26 cellular contexts compared by ENCODE assay signal in the genomic region with DNA sequence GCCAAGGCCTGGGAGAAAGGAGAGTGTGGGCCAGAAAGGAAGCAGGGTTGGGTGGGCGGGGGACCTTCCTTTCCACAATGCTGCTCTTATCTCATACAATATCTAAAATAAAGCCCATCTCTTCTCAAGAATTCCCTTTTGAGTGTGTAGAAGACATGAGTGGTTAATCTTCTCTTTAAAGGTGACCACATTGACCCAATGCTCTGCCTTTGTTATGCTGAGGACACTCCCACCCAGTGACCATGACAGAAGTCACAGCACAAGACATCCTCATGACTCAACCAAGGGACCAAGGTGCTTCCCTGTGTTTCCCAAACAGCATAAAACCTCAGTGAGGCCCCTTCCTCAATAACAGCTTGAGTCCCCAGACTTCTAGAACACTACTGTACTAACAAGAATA.
"Had no signal": no experiment of that assay in that cellular context is flagged by ENCODE, and none has a peak within 500 bp of the region (broad histone marks: within the 10 kb centered on the region; RNA-seq: fewer than 3 reads in every experiment).

No MANE protein-coding gene starts in this region.

- H3K9me3 ChIP-seq: ovary, psoas muscle, right lobe of liver, sigmoid colon, stomach, suprapubic skin, testis, tibial artery, transverse colon, upper lobe of right lung, uterus had no signal

- H3K4me1 ChIP-seq: parathyroid adenoma, psoas muscle, right lobe of liver, stomach, suprapubic skin, testis, tibial artery, transverse colon, upper lobe of right lung, uterus had no signal

- H3K27me3 ChIP-seq: neural progenitor cell, ovary, right lobe of liver, sigmoid colon, stomach, suprapubic skin, testis, transverse colon, upper lobe of right lung, uterus had no signal

- H3K4me3 ChIP-seq: neural progenitor cell, ovary, psoas muscle, right lobe of liver, sigmoid colon, stomach, suprapubic skin, testis, tibial artery, transverse colon, upper lobe of right lung, uterus had no signal

- DNase-seq: natural killer cell; occipital lobe; ovary; posterior cingulate gyrus; psoas muscle; right cardiac atrium; right lobe of liver; sigmoid colon; small intestine; stimulated activated CD4-positive, alpha-beta T cell treated with anti-CD3 and anti-CD28 coated beads, Interleukin-15, amount 100 ng/mL, for 24 hours; stimulated activated CD4-positive, alpha-beta T cell treated with anti-CD3 and anti-CD28 coated beads, Interleukin-2, amount 100 ng/mL, for 24 hours; stimulated activated CD4-positive, alpha-beta T cell treated with anti-CD3 and anti-CD28 coated beads, Interleukin-2, amount 100 ng/mL, for 48 hours; stimulated activated CD4-positive, alpha-beta T cell treated with anti-CD3 and anti-CD28 coated beads, Interleukin-4, amount 100 ng/mL, for 24 hours; stimulated activated naive B cell treated with anti-CD40 and anti-IgM and Interleukin-4, amounts not matched to agents 10 μg/mL and 1 μg/mL and 100 μg/mL, for 72 hours; stimulated activated naive CD4-positive, alpha-beta T cell treated with Interleukin-2 at 50 U/mL for 16 hours; stomach; substantia nigra; testis; tibial artery; transverse colon; upper lobe of right lung; uterus had no signal

- ATAC-seq: natural killer cell; psoas muscle; right cardiac atrium; right lobe of liver; stimulated activated effector memory CD8-positive, alpha-beta T cell treated with anti-CD3 and anti-CD28 coated beads, Interleukin-12 subunit alpha, Interleukin-12 subunit beta, amount 100 ng/mL, for 72 hours; stimulated activated naive B cell treated with anti-CD40 and anti-IgM and Interleukin-4, amounts not matched to agents 10 μg/mL and 1 μg/mL and 100 μg/mL, for 72 hours; upper lobe of right lung had no signal

- H3K9ac ChIP-seq: neural progenitor cell, parathyroid adenoma had no signal

- H3K36me3 ChIP-seq: neural progenitor cell, ovary, right lobe of liver, sigmoid colon, stomach, suprapubic skin, tibial artery, transverse colon, upper lobe of right lung, uterus had no signal

- H3K4me2 ChIP-seq: neural progenitor cell had no signal

- FAIRE-seq: small intestine had no signal

- H3K79me2 ChIP-seq: parathyroid adenoma had no signal

- H3K27ac ChIP-seq: neural progenitor cell, ovary, parathyroid adenoma, psoas muscle, right lobe of liver, sigmoid colon, stomach, suprapubic skin, testis, tibial artery, transverse colon, upper lobe of right lung, uterus had no signal

- H2AFZ ChIP-seq: neural progenitor cell, parathyroid adenoma had no signal
